1 cellular context compared by ENCODE assay signal in genomic region chr13:92512852-92513251, GRCh38.
TF ChIP-seq lines count a peak whose summit lies in the region.

No MANE protein-coding gene starts in this region.

TF ChIP-seq in K562, 482 proteins besides CTCF, POLR2A, EP300 and RAD21 (continued from another document):
- TF ChIP-seq THRA (IDR thresholded peaks at IDR 0.05) (no peak), PATZ1 (CRISPR knock-in tag; IDR thresholded peaks at IDR 0.05; ENCODE audit: borderline replicate concordance) (no peak), TAF9B (IDR thresholded peaks at IDR 0.05; ENCODE audit: partially characterized antibody) (peak; percentile 16)
